ENCODE assay signal across 31 cellular contexts in the genomic region with DNA sequence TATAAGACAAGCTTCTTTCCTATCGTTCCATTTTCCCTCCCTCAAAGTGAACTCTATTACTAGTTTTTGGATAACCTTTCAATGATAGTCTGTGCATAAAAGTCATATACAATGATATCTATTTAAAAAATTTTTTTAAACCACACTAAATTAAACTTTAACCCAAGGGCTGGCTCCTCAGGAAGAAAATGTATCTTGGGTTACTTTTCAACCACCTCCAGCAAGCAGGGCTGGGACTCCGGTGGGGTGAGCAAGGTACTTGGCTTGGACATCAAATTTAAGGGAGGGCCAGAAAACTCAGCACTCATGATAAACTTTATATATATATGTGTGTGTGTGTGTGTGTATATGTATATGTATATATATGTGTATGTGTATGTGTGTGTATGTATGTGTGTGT. TPM values are rescaled to one million over a fixed set of nuclear protein-coding genes. Genes with fewer than 3 reads are reported as not detected.
"Had no signal": no experiment of that assay in that cellular context is flagged by ENCODE, and none has a peak within 500 bp of the region (broad histone marks: within the 10 kb centered on the region; RNA-seq: fewer than 3 reads in every experiment).

No MANE protein-coding gene starts in this region.

- H3K27ac ChIP-seq: left lung, lower lobe of right lung, neural progenitor cell, neutrophil, parathyroid adenoma, psoas muscle, right atrium auricular region, skin epidermis, stomach, testis, thyroid gland, transverse colon, upper lobe of left lung, vagina had no signal

- H3K4me1 ChIP-seq: left lung, lower lobe of right lung, neural progenitor cell, parathyroid adenoma, psoas muscle, right atrium auricular region, stomach, testis, thyroid gland, transverse colon, upper lobe of left lung, vagina had no signal

- ATAC-seq: left cardiac atrium; left lung; lower lobe of right lung; natural killer cell; psoas muscle; sciatic nerve; stimulated activated naive B cell treated with anti-CD40 and anti-IgM and Interleukin-4, amounts not matched to agents 10 μg/mL and 1 μg/mL and 100 μg/mL, for 72 hours; stimulated activated naive CD8-positive, alpha-beta T cell treated with anti-CD3 and anti-CD28 coated beads, Interleukin-15, Interleukin-2, amounts not matched to agents 100 U/mL and 50 U/mL, for 24 hours had no signal

- FAIRE-seq: islet of Langerhans had no signal

- H3K27me3 ChIP-seq: left lung, neural progenitor cell, neutrophil, right atrium auricular region, stomach, testis, thyroid gland, transverse colon, upper lobe of left lung, vagina had no signal

- H3K9me3 ChIP-seq: lower lobe of right lung, neutrophil, psoas muscle, testis, thyroid gland, transverse colon, vagina had no signal

- DNase-seq: hypothalamus; immature natural killer cell; left cardiac atrium; left lung; lower lobe of right lung; mammary epithelial cell; mesenchymal stem cell; naive B cell; natural killer cell; nephron progenitor cell; occipital lobe; psoas muscle; stimulated activated CD4-positive, alpha-beta T cell treated with anti-CD3 and anti-CD28 coated beads, Interleukin-12 subunit alpha, Interleukin-12 subunit beta, amount 100 ng/mL, for 4 hours; stimulated activated CD4-positive, alpha-beta T cell treated with anti-CD3 and anti-CD28 coated beads, Interleukin-15, amount 100 ng/mL, for 24 hours; stimulated activated CD4-positive, alpha-beta T cell treated with anti-CD3 and anti-CD28 coated beads, Interleukin-2, amount 100 ng/mL, for 24 hours; stimulated activated CD4-positive, alpha-beta T cell treated with anti-CD3 and anti-CD28 coated beads, Interleukin-4, amount 100 ng/mL, for 1 hour; stimulated activated naive B cell treated with anti-CD40 and anti-IgM and Interleukin-4, amounts not matched to agents 10 μg/mL and 1 μg/mL and 100 μg/mL, for 72 hours; stimulated activated naive CD8-positive, alpha-beta T cell treated with anti-CD3 and anti-CD28 coated beads, Interleukin-15, Interleukin-2, amounts not matched to agents 100 U/mL and 50 U/mL, for 24 hours; stomach; testis; thyroid gland; transverse colon; upper lobe of left lung had no signal

- H3K36me3 ChIP-seq: left lung, lower lobe of right lung, neural progenitor cell, neutrophil, right atrium auricular region, stomach, thyroid gland, transverse colon, upper lobe of left lung, vagina had no signal

- H3K9ac ChIP-seq: neural progenitor cell, parathyroid adenoma had no signal

- H3K4me3 ChIP-seq: left lung, lower lobe of right lung, neural progenitor cell, psoas muscle, right atrium auricular region, skin epidermis, stomach, testis, thyroid gland, transverse colon, upper lobe of left lung, vagina had no signal

RNA-seq across cellular contexts. Expression of gene PPP1R3G, which starts 13.9 kb away (rescaled TPM):
- polyA plus RNA-seq: immature natural killer cell had no signal
